ENCODE assay signal across 8 cellular contexts in the genomic region with DNA sequence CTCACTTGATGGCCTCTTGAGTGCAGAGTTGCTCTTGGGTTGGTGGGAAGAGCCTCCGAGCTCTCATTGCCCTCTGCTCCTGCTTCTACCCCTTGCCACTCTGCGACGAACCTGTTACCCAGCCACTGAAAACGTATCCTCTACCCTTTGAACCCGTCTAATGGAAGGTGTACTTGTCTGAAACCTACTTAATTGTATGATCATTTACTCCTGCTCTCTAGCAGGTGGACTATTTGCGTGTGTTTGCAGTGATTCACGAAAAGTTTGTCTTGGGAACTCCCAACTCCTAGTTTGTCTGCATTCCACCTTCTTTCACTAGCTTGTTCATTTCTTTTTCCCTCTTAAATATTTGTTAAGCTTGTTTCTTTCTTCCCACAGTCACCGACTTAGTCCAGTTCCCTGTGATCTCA. TPM values are rescaled to one million over a fixed set of nuclear protein-coding genes. Genes with fewer than 3 reads are reported as not detected.
A peak's percentile ranks its signal among the peaks of the same experiment; 100 is the strongest.
DNase-seq lines count a peak whose midpoint lies in the region; ATAC-seq and TF ChIP-seq lines count a peak whose summit lies in the region.

No MANE protein-coding gene starts in this region.

- H3K9me3 ChIP-seq in right cardiac atrium (ENCODE audit: control insufficient read depth, low read length) (no peaks in the 10 kb centered on the region), skeletal muscle satellite cell (replicated peaks; ENCODE audit: low read length) (no peaks in the 10 kb centered on the region)

- peak overlapping the region; percentile 93 for H3K4me3 Mint-ChIP-seq in activated CD8-positive, alpha-beta T cell treated with anti-CD3 and anti-CD28 coated beads, Interleukin-2, amount 10 ng/mL, durations not matched to agents 7 days and 5 days

- H3K4me3 ChIP-seq in right cardiac atrium (ENCODE audit: low read length) (peak overlapping the region; percentile 58), skeletal muscle satellite cell (ENCODE audit: low read length) (peak overlapping the region; percentile 86)

- H3K36me3 Mint-ChIP-seq in activated CD8-positive, alpha-beta T cell treated with anti-CD3 and anti-CD28 coated beads, Interleukin-2, amount 10 ng/mL, durations not matched to agents 7 days and 5 days (ENCODE audit: low read depth), result peaks cover 38% of the 10 kb centered on the region

- H3K9ac ChIP-seq in skeletal muscle satellite cell (ENCODE audit: low read depth, low read length), result peak overlapping the region; percentile 72

- intact Hi-C loops in right cardiac atrium (cut with DNase I), result no loop called here

- no peak for DNase-seq in activated CD8-positive, alpha-beta T cell treated with anti-CD3 and anti-CD28 coated beads, Interleukin-2, amount 10 ng/mL, durations not matched to agents 7 days and 5 days
- no peak for DNase-seq in right cardiac atrium
- no peak for DNase-seq in GM19238 (ENCODE audit: insufficient read length, low spot score)
- no peak for DNase-seq in mesenteric fat pad (ENCODE audit: low spot score)
- no peak for DNase-seq in activated gamma-delta T cell treated with Interleukin-2 at 50 U/mL for 16 hours

- H3K4me1 Mint-ChIP-seq in activated CD8-positive, alpha-beta T cell treated with anti-CD3 and anti-CD28 coated beads, Interleukin-2, amount 10 ng/mL, durations not matched to agents 7 days and 5 days (ENCODE audit: low read depth), result peaks cover 48% of the 10 kb centered on the region

- CTCF ChIA-PET in activated CD8-positive, alpha-beta T cell treated with anti-CD3 and anti-CD28 coated beads, Interleukin-2, amount 10 ng/mL, durations not matched to agents 7 days and 5 days (lab: Charles Lee), result interaction anchor here (1.1 to 2.0 kb wide), 5 partner anchors 14 to 193 kb away, joined by 3 to 8 read pairs (median 4); a partner anchor contains a TSS

- POLR2A ChIA-PET in activated CD8-positive, alpha-beta T cell treated with anti-CD3 and anti-CD28 coated beads, Interleukin-2, amount 10 ng/mL, durations not matched to agents 7 days and 5 days (lab: Charles Lee), result interaction anchor here (1.2 kb wide), 1 partner anchor 128 kb away, joined by 4 read pairs; no protein-coding TSS in a partner anchor

- ATAC-seq in GM18505 (IDR thresholded peaks at IDR 0.05; ENCODE audit: unreplicated experiment) (peak; percentile 1), HG02938 (IDR thresholded peaks at IDR 0.05; ENCODE audit: unreplicated experiment) (peak; percentile 3), right cardiac atrium (peak; percentile 3 to 11)
- ATAC-seq in activated CD8-positive, alpha-beta T cell treated with anti-CD3 and anti-CD28 coated beads, Interleukin-2, amount 10 ng/mL, durations not matched to agents 7 days and 5 days, result peak; percentile 5

- 14% methylated on average over 8 of the region's 8 CpGs for WGBS in right cardiac atrium

- no peak for TF ChIP-seq POLR2A in GM18505 (IDR thresholded peaks at IDR 0.05; ENCODE audit: borderline replicate concordance, extremely low read depth, insufficient read depth, insufficient read length)

- peak overlapping the region; percentile 93 for H3K27ac Mint-ChIP-seq in activated CD8-positive, alpha-beta T cell treated with anti-CD3 and anti-CD28 coated beads, Interleukin-2, amount 10 ng/mL, durations not matched to agents 7 days and 5 days

- H3K27me3 ChIP-seq in right cardiac atrium (ENCODE audit: control insufficient read depth, insufficient read depth), result no peaks in the 10 kb centered on the region
- H3K27me3 ChIP-seq in skeletal muscle satellite cell (ENCODE audit: control insufficient read depth, insufficient read depth, low read length), result no peaks in the 10 kb centered on the region

- H3K4me2 ChIP-seq in skeletal muscle satellite cell (ENCODE audit: low read length), result peak overlapping the region; percentile 81

- H3K27me3 Mint-ChIP-seq in activated CD8-positive, alpha-beta T cell treated with anti-CD3 and anti-CD28 coated beads, Interleukin-2, amount 10 ng/mL, durations not matched to agents 7 days and 5 days (ENCODE audit: low read depth), result no peaks in the 10 kb centered on the region

- no peaks in the 10 kb centered on the region for H3K9me3 Mint-ChIP-seq in activated CD8-positive, alpha-beta T cell treated with anti-CD3 and anti-CD28 coated beads, Interleukin-2, amount 10 ng/mL, durations not matched to agents 7 days and 5 days (ENCODE audit: insufficient read depth)

- no peaks in the 10 kb centered on the region for H3K4me1 ChIP-seq in right cardiac atrium (ENCODE audit: control insufficient read depth, insufficient read depth, low read length)
- H3K4me1 ChIP-seq in skeletal muscle satellite cell (ENCODE audit: control insufficient read depth, insufficient read depth, low read length), result peaks cover 11% of the 10 kb centered on the region

- peaks cover 12% of the 10 kb centered on the region for H3K36me3 ChIP-seq in skeletal muscle satellite cell (ENCODE audit: insufficient read depth, low read length)

- peak overlapping the region; percentile 46 for H3K27ac ChIP-seq in right cardiac atrium (ENCODE audit: low read length)

RNA-seq across cellular contexts. Expression of a gene that starts 0.5 kb away (rescaled TPM):
- total RNA-seq in activated CD8-positive, alpha-beta T cell treated with anti-CD3 and anti-CD28 coated beads, Interleukin-2, amount 10 ng/mL, durations not matched to agents 7 days and 5 days, result 10 to 100 TPM; 10.2 to 12.5 TPM
- total RNA-seq in right cardiac atrium (10 to 100 TPM in 2 of 4 donors, 1 to 10 TPM in 2; 7.1 to 13.3 (median 10.5) TPM), mesenteric fat pad (8.3 TPM)
- 6.3 TPM for polyA plus RNA-seq in right cardiac atrium
- total RNA-seq in skeletal muscle satellite cell (2012; rRNA removed), result 11.1 and 13.9 TPM in 2 replicates
